ENCODE assay signal across 25 cellular contexts in genomic region chr10:17651891-17652290, GRCh38. TPM values are rescaled to one million over a fixed set of nuclear protein-coding genes. Genes with fewer than 3 reads are reported as not detected.
DNase-seq lines count a peak whose midpoint lies in the region; ATAC-seq, FAIRE-seq and TF ChIP-seq lines count a peak whose summit lies in the region.
"Had no signal": no experiment of that assay in that cellular context is flagged by ENCODE, and none has a peak within 500 bp of the region (broad histone marks: within the 10 kb centered on the region; RNA-seq: fewer than 3 reads in every experiment).

No MANE protein-coding gene starts in this region.

- H3K4me2 ChIP-seq in HepG2 (ENCODE audit: low read depth, low read length) = peak overlapping the region; percentile 82

- intact Hi-C loops in HepG2 (cut with micrococcal nuclease; ENCODE audit: unreplicated experiment) (loop anchor here (2.0 kb wide), 1 partner anchor 19 kb away; no protein-coding TSS in a partner anchor), right lobe of liver (cut with DNase I) (no loop called here)
- intact Hi-C loops in activated T-helper 2 cell treated with anti-CD3 and anti-CD28 coated beads, Interferon-gamma antibody, Interleukin-2, Interleukin-4, amounts not matched to agents 10 μg/mL and 5 μg/mL and 100 μg/mL, durations not matched to agents 14 hours and 24 hours and 36 hours (cut with micrococcal nuclease) = no loop called here

- peaks cover 90% of the 10 kb centered on the region for H3K4me1 ChIP-seq in HepG2 (ENCODE audit: insufficient read depth, low read length)
- H3K4me1 ChIP-seq in right lobe of liver = no peaks in the 10 kb centered on the region
- H3K4me1 ChIP-seq: colonic mucosa had no signal

- H3K27me3 Mint-ChIP-seq in activated T-helper 2 cell treated with anti-CD3 and anti-CD28 coated beads, Interferon-gamma antibody, Interleukin-2, Interleukin-4, amounts not matched to agents 10 μg/mL and 5 μg/mL and 100 μg/mL, durations not matched to agents 14 hours and 24 hours and 36 hours (ENCODE audit: low read depth) = no peaks in the 10 kb centered on the region
- H3K27me3 Mint-ChIP-seq in memory B cell = no peaks in the 10 kb centered on the region
- H3K27me3 Mint-ChIP-seq: naive thymus-derived CD8-positive, alpha-beta T cell had no signal

- TF ChIP-seq EP300 in HepG2 (IDR thresholded peaks at IDR 0.05; ENCODE audit: low read depth in 2 of 2, low read length in 2 of 2) = no peak
- TF ChIP-seq EP300 in HepG2 (CRISPR knock-in tag; IDR thresholded peaks at IDR 0.05; ENCODE audit: borderline replicate concordance) = no peak

- CTCF ChIA-PET in HepG2 (lab: Yijun Ruan, JAX; ENCODE audit: low intra/inter-chr PET ratio, low total read pairs) = no interaction called here

- no peak for TF ChIP-seq RAD21 in HepG2 (CRISPR knock-in tag; IDR thresholded peaks at IDR 0.05)

- BruUV-seq in HepG2 (replicated peaks; lab: Mats Ljungman, UMichigan) = no TSS peak

- POLR2A ChIA-PET in HepG2 (lab: Yijun Ruan, JAX) = interaction anchor here (2.8 kb wide), 1 partner anchor 35 kb away, joined by 18 read pairs; the partner anchor contains the start of gene HACD1

- H3K4me3 ChIP-seq in HepG2 (replicated peaks in 1 of 3; ENCODE audit: insufficient read depth in 1 of 3, low read depth in 2 of 3, low read length in 3 of 3) = no peak overlapping the region
- no peak overlapping the region for H3K4me3 ChIP-seq in right lobe of liver
- H3K4me3 ChIP-seq: colonic mucosa, skin epidermis, vagina had no signal

- H3K36me3 Mint-ChIP-seq in activated T-helper 2 cell treated with anti-CD3 and anti-CD28 coated beads, Interferon-gamma antibody, Interleukin-2, Interleukin-4, amounts not matched to agents 10 μg/mL and 5 μg/mL and 100 μg/mL, durations not matched to agents 14 hours and 24 hours and 36 hours (ENCODE audit: low read depth) = peaks cover 95% of the 10 kb centered on the region
- peaks cover 28% of the 10 kb centered on the region for H3K36me3 Mint-ChIP-seq in memory B cell

- peaks cover 96% of the 10 kb centered on the region for H3K79me2 ChIP-seq in HepG2 (ENCODE audit: insufficient read depth, low read length)

- H3K36me3 ChIP-seq in HepG2 (replicated peaks in 1 of 2; ENCODE audit: control insufficient read depth in 1 of 2, insufficient read depth in 2 of 2, low read length in 2 of 2) = no peaks in the 10 kb centered on the region; a peak in 2 of 5 replicates
- no peaks in the 10 kb centered on the region for H3K36me3 ChIP-seq in right lobe of liver
- H3K36me3 ChIP-seq: colonic mucosa had no signal

- H3K4me1 Mint-ChIP-seq in activated T-helper 2 cell treated with anti-CD3 and anti-CD28 coated beads, Interferon-gamma antibody, Interleukin-2, Interleukin-4, amounts not matched to agents 10 μg/mL and 5 μg/mL and 100 μg/mL, durations not matched to agents 14 hours and 24 hours and 36 hours (ENCODE audit: low read depth) = peaks cover 70% of the 10 kb centered on the region
- H3K4me1 Mint-ChIP-seq in memory B cell = peaks cover 41% of the 10 kb centered on the region

- peak overlapping the region; percentile 98 for H3K27ac ChIP-seq in HepG2 (ENCODE audit: extremely low read length, insufficient read depth, low read length)
- no peak overlapping the region for H3K27ac ChIP-seq in right lobe of liver
- H3K27ac ChIP-seq: C4-2B, colonic mucosa, HL-60, vagina had no signal

- TF ChIP-seq POLR2A in HepG2 (IDR thresholded peaks at IDR 0.05; ENCODE audit: insufficient read depth in 1 of 2, low read depth in 2 of 2, low read length in 2 of 2) = no peak
- no peak for TF ChIP-seq POLR2A in right lobe of liver (IDR thresholded peaks at IDR 0.05)

- no peak for DNase-seq in HepG2 (ENCODE audit: low spot score)
- DNase-seq in right lobe of liver = no peak
- DNase-seq in activated T-helper 2 cell treated with anti-CD3 and anti-CD28 coated beads, Interferon-gamma antibody, Interleukin-2, Interleukin-4, amounts not matched to agents 10 μg/mL and 5 μg/mL and 100 μg/mL, durations not matched to agents 14 hours and 24 hours and 36 hours (ENCODE audit: low spot score) = no peak
- no peak for DNase-seq in memory B cell (ENCODE audit: low spot score in 2 of 2)
- no peak for DNase-seq in NCI-H187 (lab: John Stamatoyannopoulos, UW)
- DNase-seq in effector CD8-positive, alpha-beta T cell (lab: John Stamatoyannopoulos, UW) = no peak
- no peak for DNase-seq in NCI-H2081 (lab: John Stamatoyannopoulos, UW)
- DNase-seq: activated CD4-positive, alpha-beta T cell treated with anti-CD3 and anti-CD28 coated beads for 4 hours; activated CD8-positive, alpha-beta memory T cell treated with anti-CD3 and anti-CD28 coated beads, Interleukin-2, amount 50 U/mL, for 48 hours; activated naive CD4-positive, alpha-beta T cell treated with anti-CD3 and anti-CD28 coated beads for 36 hours; colonic mucosa; foreskin fibroblast; hippocampal formation; MV-4-11; naive thymus-derived CD8-positive, alpha-beta T cell; NCI-H1930; posterior cingulate gyrus; RPMI8226; stimulated activated CD4-positive, alpha-beta T cell treated with anti-CD3 and anti-CD28 coated beads, Interleukin-4, amount 100 ng/mL, for 1 hour had no signal

- in situ Hi-C loops in HepG2 (cut with HindIII; ENCODE audit: extremely low pct_ligation_motif_present, low pct_unique_long_range_greater_than_20kb) = loop anchor here (25.0 kb wide), 1 partner anchor 1010 kb away; the partner anchor contains the start of genes ARL5B and NSUN6

- no peaks in the 10 kb centered on the region for H3K27me3 ChIP-seq in HepG2 (ENCODE audit: control insufficient read depth in 1 of 2, insufficient read depth in 2 of 2, low read length in 2 of 2)
- H3K27me3 ChIP-seq in right lobe of liver = no peaks in the 10 kb centered on the region
- H3K27me3 ChIP-seq: colonic mucosa, vagina had no signal

- peaks cover 50% of the 10 kb centered on the region for H3K9me3 Mint-ChIP-seq in activated T-helper 2 cell treated with anti-CD3 and anti-CD28 coated beads, Interferon-gamma antibody, Interleukin-2, Interleukin-4, amounts not matched to agents 10 μg/mL and 5 μg/mL and 100 μg/mL, durations not matched to agents 14 hours and 24 hours and 36 hours
- H3K9me3 Mint-ChIP-seq in memory B cell = peaks cover 1% of the 10 kb centered on the region

- H3K9ac ChIP-seq in HepG2 (ENCODE audit: insufficient read depth, low read depth, low read length) = peak overlapping the region; percentile 66; the same call in 1 of the 2 replicates

- H3K9me3 ChIP-seq in HepG2 (ENCODE audit: low read length) (peaks cover 7% of the 10 kb centered on the region), right lobe of liver (no peaks in the 10 kb centered on the region)
- H3K9me3 ChIP-seq: colonic mucosa, vagina had no signal

- no peak for FAIRE-seq in HepG2 (lab: Jason Lieb, UNC)
- FAIRE-seq: endothelial cell of umbilical vein had no signal

- H3K27ac Mint-ChIP-seq in activated T-helper 2 cell treated with anti-CD3 and anti-CD28 coated beads, Interferon-gamma antibody, Interleukin-2, Interleukin-4, amounts not matched to agents 10 μg/mL and 5 μg/mL and 100 μg/mL, durations not matched to agents 14 hours and 24 hours and 36 hours = peak overlapping the region; percentile 57
- peak overlapping the region; percentile 24 for H3K27ac Mint-ChIP-seq in memory B cell
- H3K27ac Mint-ChIP-seq: activated naive CD4-positive, alpha-beta T cell treated with anti-CD3 and anti-CD28 coated beads for 36 hours had no signal

- no peak for TF ChIP-seq CTCF in HepG2 (CRISPR knock-in tag; IDR thresholded peaks at IDR 0.05)
- TF ChIP-seq CTCF in right lobe of liver (IDR thresholded peaks at IDR 0.05) = no peak

- H3K4me3 Mint-ChIP-seq in activated T-helper 2 cell treated with anti-CD3 and anti-CD28 coated beads, Interferon-gamma antibody, Interleukin-2, Interleukin-4, amounts not matched to agents 10 μg/mL and 5 μg/mL and 100 μg/mL, durations not matched to agents 14 hours and 24 hours and 36 hours (ENCODE audit: low read depth) = peak overlapping the region; percentile 3
- H3K4me3 Mint-ChIP-seq in memory B cell = no peak overlapping the region
- H3K4me3 Mint-ChIP-seq: activated naive CD4-positive, alpha-beta T cell treated with anti-CD3 and anti-CD28 coated beads for 36 hours had no signal

- no peak overlapping the region for H2AFZ ChIP-seq in HepG2 (ENCODE audit: low read length)

- ATAC-seq in HepG2 (no peak), right lobe of liver (no peak), memory B cell (ENCODE audit: low read depth) (no peak), HG02981 (IDR thresholded peaks at IDR 0.05; ENCODE audit: unreplicated experiment) (no peak)
- ATAC-seq: naive thymus-derived CD8-positive, alpha-beta T cell had no signal

- H4K20me1 ChIP-seq in HepG2 (ENCODE audit: insufficient read depth, low read length) = no peaks in the 10 kb centered on the region

RNA-seq across cellular contexts. Expression of gene STAM, which starts 7.9 kb away (rescaled TPM):
- 25.1 and 31.7 TPM in 2 replicates for total RNA-seq in HepG2 (2016; rRNA removed; fragmentation: Illumina TruSeq; extraction: Trizol)
- total RNA-seq in HepG2 (2016; cell fraction: cytosol; rRNA removed; fragmentation: Illumina TruSeq; extraction: Trizol; ENCODE audit: low read depth) = 5.4 TPM in 2 replicates
- total RNA-seq in HepG2 (2016; cell fraction: insoluble cytoplasmic fraction; rRNA removed; fragmentation: Illumina TruSeq; extraction: Trizol) = 26.6 and 29.6 TPM in 2 replicates
- total RNA-seq in HepG2 (2016; cell fraction: membrane; rRNA removed; fragmentation: Illumina TruSeq; extraction: Trizol) = 11.2 and 11.3 TPM in 2 replicates
- total RNA-seq in HepG2 (2016; cell fraction: nucleus; rRNA removed; fragmentation: Illumina TruSeq; extraction: Trizol) = 37.3 and 38.6 TPM in 2 replicates
- 17.7 and 19.5 TPM in 2 replicates for polyA plus RNA-seq in HepG2 (2011; rRNA removed)
- 15.3 and 21.5 TPM in 2 replicates for polyA plus RNA-seq in HepG2 (2011; cell fraction: cytosol; rRNA removed)
- 10.6 and 11.9 TPM in 2 replicates for polyA plus RNA-seq in HepG2 (2011; cell fraction: nucleus; rRNA removed)
- polyA plus RNA-seq in HepG2 (2012) = 15.8 and 19.6 TPM in 2 replicates
- polyA plus RNA-seq in HepG2 (2016; cell fraction: cytosol; fragmentation: Illumina TruSeq; extraction: Trizol; ENCODE audit: low read depth) = 1.7 and 2.0 TPM in 2 replicates
- polyA plus RNA-seq in HepG2 (2016; cell fraction: insoluble cytoplasmic fraction; fragmentation: Illumina TruSeq; extraction: Trizol; ENCODE audit: low read depth) = 34.4 and 39.5 TPM in 2 replicates
- 5.8 and 6.3 TPM in 2 replicates for polyA plus RNA-seq in HepG2 (2016; cell fraction: membrane; fragmentation: Illumina TruSeq; extraction: Trizol; ENCODE audit: low read depth)
- polyA plus RNA-seq in HepG2 (2016; cell fraction: nucleus; fragmentation: Illumina TruSeq; extraction: Trizol; ENCODE audit: insufficient read depth, low read depth) = 24.4 and 25.4 TPM in 2 replicates
- 22.5 and 30.1 TPM in 2 replicates for polyA minus RNA-seq in HepG2 (2011; rRNA and poly(A)+ RNA removed; ENCODE audit: low replicate concordance)
- polyA minus RNA-seq in HepG2 (2011; cell fraction: cytosol; rRNA and poly(A)+ RNA removed) = 20.3 and 26.5 TPM in 2 replicates
- 95.6 and 102 TPM in 2 replicates for polyA minus RNA-seq in HepG2 (2011; cell fraction: nucleus; rRNA and poly(A)+ RNA removed)
- total RNA-seq in right lobe of liver = 10 to 100 TPM in 2 of 6 experiments, 1 to 10 TPM in 4; 7.9 to 13.4 (median 8.2) TPM
- total RNA-seq in activated T-helper 2 cell treated with anti-CD3 and anti-CD28 coated beads, Interferon-gamma antibody, Interleukin-2, Interleukin-4, amounts not matched to agents 10 μg/mL and 5 μg/mL and 100 μg/mL, durations not matched to agents 14 hours and 24 hours and 36 hours = 33.8 and 35.2 TPM in 2 replicates

RNA-seq across cellular contexts. Expression of gene HACD1, which starts 34.7 kb away (rescaled TPM):
- total RNA-seq in HepG2 (2016; rRNA removed; fragmentation: Illumina TruSeq; extraction: Trizol) (31.7 and 47.6 TPM in 2 replicates), right lobe of liver (1 to 10 TPM in 5 of 6 experiments, under 1 TPM in 1; 0.79 to 6.4 (median 1.7) TPM)
- total RNA-seq in HepG2 (2016; cell fraction: cytosol; rRNA removed; fragmentation: Illumina TruSeq; extraction: Trizol; ENCODE audit: low read depth) = 24.9 and 27.9 TPM in 2 replicates
- total RNA-seq in HepG2 (2016; cell fraction: insoluble cytoplasmic fraction; rRNA removed; fragmentation: Illumina TruSeq; extraction: Trizol) = 34.4 and 46.4 TPM in 2 replicates
- 36.8 and 37.9 TPM in 2 replicates for total RNA-seq in HepG2 (2016; cell fraction: membrane; rRNA removed; fragmentation: Illumina TruSeq; extraction: Trizol)
- 41.2 and 41.6 TPM in 2 replicates for total RNA-seq in HepG2 (2016; cell fraction: nucleus; rRNA removed; fragmentation: Illumina TruSeq; extraction: Trizol)
- polyA plus RNA-seq in HepG2 (2011; rRNA removed) = 34.2 and 43.4 TPM in 2 replicates
- 12.3 and 17.0 TPM in 2 replicates for polyA plus RNA-seq in HepG2 (2011; cell fraction: cytosol; rRNA removed)
- polyA plus RNA-seq in HepG2 (2011; cell fraction: nucleus; rRNA removed) = 16.5 and 23.0 TPM in 2 replicates
- polyA plus RNA-seq in HepG2 (2012) = 24.3 and 26.8 TPM in 2 replicates
- polyA plus RNA-seq in HepG2 (2016; cell fraction: cytosol; fragmentation: Illumina TruSeq; extraction: Trizol; ENCODE audit: low read depth) = 37.7 and 37.9 TPM in 2 replicates
- 30.1 and 31.0 TPM in 2 replicates for polyA plus RNA-seq in HepG2 (2016; cell fraction: insoluble cytoplasmic fraction; fragmentation: Illumina TruSeq; extraction: Trizol; ENCODE audit: low read depth)
- 31.9 and 36.7 TPM in 2 replicates for polyA plus RNA-seq in HepG2 (2016; cell fraction: membrane; fragmentation: Illumina TruSeq; extraction: Trizol; ENCODE audit: low read depth)
- 55.5 and 64.1 TPM in 2 replicates for polyA plus RNA-seq in HepG2 (2016; cell fraction: nucleus; fragmentation: Illumina TruSeq; extraction: Trizol; ENCODE audit: insufficient read depth, low read depth)
- polyA minus RNA-seq in HepG2 (2011; rRNA and poly(A)+ RNA removed; ENCODE audit: low replicate concordance) = 22.0 and 22.8 TPM in 2 replicates
- polyA minus RNA-seq in HepG2 (2011; cell fraction: cytosol; rRNA and poly(A)+ RNA removed) = 12.8 and 18.0 TPM in 2 replicates
- polyA minus RNA-seq in HepG2 (2011; cell fraction: nucleus; rRNA and poly(A)+ RNA removed) = 23.7 and 24.9 TPM in 2 replicates
- total RNA-seq in activated T-helper 2 cell treated with anti-CD3 and anti-CD28 coated beads, Interferon-gamma antibody, Interleukin-2, Interleukin-4, amounts not matched to agents 10 μg/mL and 5 μg/mL and 100 μg/mL, durations not matched to agents 14 hours and 24 hours and 36 hours = 6.0 and 6.6 TPM in 2 replicates
